ENCODE assay signal across 13 cellular contexts in genomic region chrX:75547783-75548182, GRCh38. TPM values are rescaled to one million over a fixed set of nuclear protein-coding genes. Genes with fewer than 3 reads are reported as not detected.
DNase-seq lines count a peak whose midpoint lies in the region; ATAC-seq and TF ChIP-seq lines count a peak whose summit lies in the region.
"Had no signal": no experiment of that assay in that cellular context is flagged by ENCODE, and none has a peak within 500 bp of the region (broad histone marks: within the 10 kb centered on the region; RNA-seq: fewer than 3 reads in every experiment).

No MANE protein-coding gene starts in this region.

- peaks cover 0 to 1% of the 10 kb centered on the region in 2 donors for H3K4me1 ChIP-seq in aorta (ENCODE audit: control insufficient read depth in 1 of 2, insufficient read depth in 2 of 2, low read length in 2 of 2)
- H3K4me1 ChIP-seq: A549 had no signal

- H3K4me3 ChIP-seq in choroid plexus epithelial cell (ENCODE audit: low read depth, low read length) (no peak overlapping the region), aorta (ENCODE audit: low read length in 2 of 2) (no peak overlapping the region)
- H3K4me3 ChIP-seq: A549 had no signal

- peak; percentile 52 for ATAC-seq in aorta (ENCODE audit: low FRiP score)
- ATAC-seq: A549 had no signal

- H3K27me3 ChIP-seq in aorta (ENCODE audit: control insufficient read depth in 1 of 2, insufficient read depth in 2 of 2, low read length in 1 of 2) = no peaks in the 10 kb centered on the region

- DNase-seq in SKM-1 treated with dmso at 0.1 percent for 144 hours (lab: John Stamatoyannopoulos, UW; ENCODE audit: unreplicated experiment) (peak; percentile 4), SKM-1 (lab: John Stamatoyannopoulos, UW; ENCODE audit: unreplicated experiment) (no peak), choroid plexus epithelial cell (ENCODE audit: low read depth) (peak; percentile 1), myocyte (ENCODE audit: low read depth) (peak; percentile 79), aorta (peak; percentile 82), epidermal melanocyte (ENCODE audit: insufficient read length, low spot score) (no peak), NCI-H2081 treated with DMSO at 0.1 percent for 48 hours (lab: John Stamatoyannopoulos, UW) (no peak), SK-N-DZ (ENCODE audit: low spot score) (no peak)
- DNase-seq: DMS153, H9, mesendoderm, NCI-H2171 had no signal

- 13 to 39% methylated on average over 3 of the region's 3 CpGs for WGBS in aorta, 2 donors

- no peak overlapping the region for H3K27ac ChIP-seq in aorta (ENCODE audit: low read depth in 1 of 2, low read length in 2 of 2)
- H3K27ac ChIP-seq: A549 had no signal

- intact Hi-C loops in aorta (cut with DNase I) = loop anchor here (10.0 kb wide), 2 partner anchors 47 to 623 kb away; partner anchors contain the start of gene NEXMIF (in 1 of the 2)

- no peaks in the 10 kb centered on the region for H3K36me3 ChIP-seq in aorta (ENCODE audit: control insufficient read depth in 1 of 2, insufficient read depth in 2 of 2, low read length in 1 of 2)

- no peak for TF ChIP-seq CTCF in choroid plexus epithelial cell (conservative IDR thresholded peaks at IDR 0.05; ENCODE audit: low read depth, low read length)

- no peaks in the 10 kb centered on the region for H3K9me3 ChIP-seq in aorta (ENCODE audit: control insufficient read depth, low read length)
- H3K9me3 ChIP-seq: A549 had no signal

RNA-seq across cellular contexts. Expression of gene ZDHHC15, which starts 24.9 kb away (rescaled TPM):
- 0.99 and 2.0 TPM in 2 replicates for total RNA-seq in myocyte
- polyA plus RNA-seq in myocyte (2012) = 2.0 TPM
- total RNA-seq in aorta = 1 to 10 TPM; 3.1 to 4.8 TPM
- polyA plus RNA-seq in aorta = 1 to 10 TPM in 1 of 2 donors, under 1 TPM in 1; 0.88 to 1.6 TPM
- 2.6 and 3.1 TPM in 2 replicates for polyA plus RNA-seq in SK-N-DZ (2014; cell fraction: cytosol; rRNA removed)
- polyA plus RNA-seq in SK-N-DZ (2014; cell fraction: nucleus; rRNA removed) = 3.1 and 3.4 TPM in 2 replicates
- polyA plus RNA-seq: A549 had no signal

Comparison
In these comparisons a context has a peak if more than half of its experiments do, and no peak if none do; other contexts are left out.
1. DNase-seq: peak in SKM-1 treated with dmso at 0.1 percent for 144 hours (single experiment), choroid plexus epithelial cell (single experiment), myocyte (single experiment) and aorta (2 of 2); none in SKM-1 (single experiment), epidermal melanocyte (single experiment), NCI-H2081 treated with DMSO at 0.1 percent for 48 hours (single experiment) and SK-N-DZ (single experiment).